ENCODE assay signal across 14 cellular contexts in genomic region chr20:2900845-2901592, GRCh38. TPM values are rescaled to one million over a fixed set of nuclear protein-coding genes. Genes with fewer than 3 reads are reported as not detected.
DNase-seq lines count a peak whose midpoint lies in the region; ATAC-seq, FAIRE-seq and TF ChIP-seq lines count a peak whose summit lies in the region.
"Had no signal": no experiment of that assay in that cellular context is flagged by ENCODE, and none has a peak within 500 bp of the region (broad histone marks: within the 10 kb centered on the region; RNA-seq: fewer than 3 reads in every experiment).

No MANE protein-coding gene starts in this region.

- H4K20me1 ChIP-seq in smooth muscle cell (ENCODE audit: low read depth), result peaks cover 66% of the 10 kb centered on the region

- no peaks in the 10 kb centered on the region for H3F3A ChIP-seq in smooth muscle cell (ENCODE audit: low read depth)

- peaks cover 30 to 69% (median 48%) of the 10 kb centered on the region in 4 donors for H3K4me1 Mint-ChIP-seq in CD4-positive, CD25-positive, alpha-beta regulatory T cell
- H3K4me1 Mint-ChIP-seq in MCF 10A (ENCODE audit: insufficient read depth, unreplicated experiment), result peaks cover 5% of the 10 kb centered on the region

- DNase-seq in CD4-positive, CD25-positive, alpha-beta regulatory T cell, result peak in 2 of 3 donors; percentile 16 to 39
- DNase-seq in GM18507 (ENCODE audit: extremely low spot score, insufficient read length, low read depth) (no peak), SIG-M5 (lab: John Stamatoyannopoulos, UW) (peak; percentile 75), left colon (peak in 1 of 2 donors; percentile 9), MCF 10A (ENCODE audit: unreplicated experiment) (no peak), smooth muscle cell (lab: John Stamatoyannopoulos, UW; ENCODE audit: unreplicated experiment) (no peak)
- DNase-seq in activated CD8-positive, alpha-beta memory T cell treated with anti-CD3 and anti-CD28 coated beads for 24 hours, result no peak
- DNase-seq: activated T-cell treated with anti-CD3 and anti-CD28 coated beads, Interleukin-2, amount 50 U/mL, for 24 hours; central memory CD4-positive, alpha-beta T cell; NCI-H2107; OCI-M1; stimulated activated CD4-positive, alpha-beta T cell treated with anti-CD3 and anti-CD28 coated beads, Interleukin-15, amount 100 ng/mL, for 24 hours had no signal

- BruUV-seq in MCF 10A (replicated peaks; lab: Mats Ljungman, UMichigan), result no TSS peak

- peaks cover 41% of the 10 kb centered on the region for H3K79me2 ChIP-seq in smooth muscle cell (ENCODE audit: low read depth)

- peak overlapping the region in 2 of 4 donors; percentile 38 to 76 for H3K4me3 Mint-ChIP-seq in CD4-positive, CD25-positive, alpha-beta regulatory T cell
- no peak overlapping the region for H3K4me3 Mint-ChIP-seq in MCF 10A (ENCODE audit: unreplicated experiment)
- H3K4me3 Mint-ChIP-seq: activated T-cell treated with anti-CD3 and anti-CD28 coated beads, Interleukin-2, amount 50 U/mL, for 24 hours had no signal

- H3K9ac ChIP-seq in smooth muscle cell (ENCODE audit: low read depth), result no peak overlapping the region

- intact Hi-C loops in left colon (cut with DNase I, micrococcal nuclease) (no loop called here), MCF 10A (cut with micrococcal nuclease) (no loop called here)

- peak overlapping the region in 2 of 3 donors; percentile 32 to 82 for H3K27ac Mint-ChIP-seq in CD4-positive, CD25-positive, alpha-beta regulatory T cell
- H3K27ac Mint-ChIP-seq in MCF 10A (ENCODE audit: low read depth, unreplicated experiment), result no peak overlapping the region

- no peaks in the 10 kb centered on the region for H3K27me3 Mint-ChIP-seq in CD4-positive, CD25-positive, alpha-beta regulatory T cell
- no peaks in the 10 kb centered on the region for H3K27me3 Mint-ChIP-seq in MCF 10A (ENCODE audit: insufficient read depth, unreplicated experiment)
- H3K27me3 Mint-ChIP-seq: activated T-cell treated with anti-CD3 and anti-CD28 coated beads, Interleukin-2, amount 50 U/mL, for 24 hours had no signal

- peaks cover 0 to 2% (median 0%) of the 10 kb centered on the region in 7 donors for H3K9me3 Mint-ChIP-seq in CD4-positive, CD25-positive, alpha-beta regulatory T cell
- no peaks in the 10 kb centered on the region for H3K9me3 Mint-ChIP-seq in MCF 10A (ENCODE audit: unreplicated experiment)
- H3K9me3 Mint-ChIP-seq: activated T-cell treated with anti-CD3 and anti-CD28 coated beads, Interleukin-2, amount 50 U/mL, for 24 hours had no signal

- H3K36me3 Mint-ChIP-seq in CD4-positive, CD25-positive, alpha-beta regulatory T cell, result peaks cover 9% of the 10 kb centered on the region
- no peaks in the 10 kb centered on the region for H3K36me3 Mint-ChIP-seq in MCF 10A (ENCODE audit: insufficient read depth, unreplicated experiment)

- peaks cover 13% of the 10 kb centered on the region for H3K4me1 ChIP-seq in CD4-positive, CD25-positive, alpha-beta regulatory T cell (ENCODE audit: control insufficient read depth, insufficient read depth, low read length, poor library complexity, severe bottlenecking)
- H3K4me1 ChIP-seq in smooth muscle cell (ENCODE audit: low read depth), result no peaks in the 10 kb centered on the region

- H3K4me2 ChIP-seq in smooth muscle cell, result no peak overlapping the region

- CTCF ChIA-PET in MCF 10A (lab: Yijun Ruan, JAX), result interaction anchor here (0.8 to 1.1 kb wide), 3 partner anchors 12 to 111 kb away, joined by 3 read pairs; no protein-coding TSS in a partner anchor

- no peaks in the 10 kb centered on the region for H3K9me3 ChIP-seq in CD4-positive, CD25-positive, alpha-beta regulatory T cell (ENCODE audit: control insufficient read depth in 2 of 2, low read length in 2 of 2)
- H3K9me3 ChIP-seq in smooth muscle cell (replicated peaks; ENCODE audit: low read depth), result no peaks in the 10 kb centered on the region

- ATAC-seq in CD4-positive, CD25-positive, alpha-beta regulatory T cell (ENCODE audit: low read depth in 2 of 2), result peak; percentile 47 to 62
- peak; percentile 96 for ATAC-seq in left colon
- no peak for ATAC-seq in GM18517 (IDR thresholded peaks at IDR 0.05; ENCODE audit: unreplicated experiment)

- no peak overlapping the region for H2AFZ ChIP-seq in smooth muscle cell (ENCODE audit: low read depth)

- no peaks in the 10 kb centered on the region for H3K36me3 ChIP-seq in CD4-positive, CD25-positive, alpha-beta regulatory T cell (ENCODE audit: control insufficient read depth, insufficient read depth, low read length)
- no peaks in the 10 kb centered on the region for H3K36me3 ChIP-seq in smooth muscle cell (ENCODE audit: low read depth)

- WGBS in smooth muscle cell (ENCODE audit: low lambda C conversion rate), result 97% methylated on average over 11 of the region's 11 CpGs

- H3K27me3 ChIP-seq in CD4-positive, CD25-positive, alpha-beta regulatory T cell (ENCODE audit: control insufficient read depth, insufficient read depth, low read length), result no peaks in the 10 kb centered on the region
- H3K27me3 ChIP-seq in smooth muscle cell (ENCODE audit: low read depth), result no peaks in the 10 kb centered on the region

- TF ChIP-seq CTCF in MCF 10A (IDR thresholded peaks at IDR 0.05; ENCODE audit: unreplicated experiment) (no peak), smooth muscle cell (IDR thresholded peaks at IDR 0.05; ENCODE audit: borderline replicate concordance, insufficient read depth, poor library complexity, severe bottlenecking) (no peak)

- FAIRE-seq in GM18507 (lab: Jason Lieb, UNC), result peak; percentile 26
- FAIRE-seq: HTR-8/SVneo had no signal

- no peak overlapping the region for H3K27ac ChIP-seq in CD4-positive, CD25-positive, alpha-beta regulatory T cell (ENCODE audit: insufficient read depth, low read length, poor library complexity, severe bottlenecking)
- no peak overlapping the region for H3K27ac ChIP-seq in smooth muscle cell (ENCODE audit: low read depth)

- H3K4me3 ChIP-seq in CD4-positive, CD25-positive, alpha-beta regulatory T cell (ENCODE audit: low read depth, low read length), result no peak overlapping the region
- H3K4me3 ChIP-seq in smooth muscle cell, result no peak overlapping the region

- POLR2A ChIA-PET in MCF 10A (lab: Yijun Ruan, JAX), result interaction anchor here (1.1 to 1.3 kb wide), 2 partner anchors 8 to 9 kb away, joined by 3 to 4 read pairs; no protein-coding TSS in a partner anchor

RNA-seq across cellular contexts. Expression of gene PTPRA, which starts 27.7 kb away (rescaled TPM):
- total RNA-seq in CD4-positive, CD25-positive, alpha-beta regulatory T cell, result 103 TPM
- 10 to 100 TPM; 26.2 to 35.5 (median 32.3) TPM for polyA plus RNA-seq in CD4-positive, CD25-positive, alpha-beta regulatory T cell
- total RNA-seq in left colon (10 to 100 TPM; 41.4 to 55.5 TPM), MCF 10A (2022) (29.3 TPM in 2 replicates), smooth muscle cell (48.9 and 66.1 TPM in 2 replicates)
- 35.3 and 38.4 TPM in 2 replicates for polyA plus RNA-seq in smooth muscle cell

Comparison
In these comparisons a context has a peak if more than half of its experiments do, and no peak if none do; other contexts are left out.
1. DNase-seq: peak in CD4-positive, CD25-positive, alpha-beta regulatory T cell (2 of 3) and SIG-M5 (single experiment); none in GM18507 (single experiment), activated CD8-positive, alpha-beta memory T cell treated with anti-CD3 and anti-CD28 coated beads for 24 hours (single experiment), MCF 10A (single experiment) and smooth muscle cell (single experiment).